Comparison of ENCODE assay signal across 20 cellular contexts in genomic region chr19:53983457-53984289, GRCh38. TPM values are rescaled to one million over a fixed set of nuclear protein-coding genes. Genes with fewer than 3 reads are reported as not detected.
"Had no signal": no experiment of that assay in that cellular context is flagged by ENCODE, and none has a peak within 500 bp of the region (broad histone marks: within the 10 kb centered on the region; RNA-seq: fewer than 3 reads in every experiment).

No MANE protein-coding gene starts in this region.

- H3K4me3 Mint-ChIP-seq: nephron; stimulated activated effector memory CD8-positive, alpha-beta T cell treated with anti-CD3 and anti-CD28 coated beads, Interleukin-12 subunit alpha, Interleukin-12 subunit beta, amount 100 ng/mL, for 72 hours had no signal

- H3K36me3 ChIP-seq: right lobe of liver, tibial artery, upper lobe of left lung, vagina had no signal

- H3K27me3 ChIP-seq: vagina had no signal

- H3K4me3 ChIP-seq: hepatocyte, right lobe of liver, tibial artery had no signal

- FAIRE-seq: islet of Langerhans had no signal

- DNase-seq: effector CD8-positive, alpha-beta T cell; foreskin melanocyte; kidney glomerular epithelial cell; mesendoderm; naive B cell; psoas muscle; retina; right lobe of liver; stimulated activated CD4-positive, alpha-beta T cell treated with anti-CD3 and anti-CD28 coated beads, Interleukin-4, amount 100 ng/mL, for 1 hour; stimulated activated CD8-positive, alpha-beta memory T cell treated with anti-CD3 and anti-CD28 coated beads, Interleukin-4, amount 100 ng/mL, for 48 hours; stimulated activated naive CD8-positive, alpha-beta T cell treated with anti-CD3 and anti-CD28 coated beads, Interleukin-15, Interleukin-2, amounts not matched to agents 100 U/mL and 50 U/mL, for 24 hours; tibial artery; upper lobe of left lung had no signal

- H3K27ac Mint-ChIP-seq: naive B cell; nephron; stimulated activated effector memory CD8-positive, alpha-beta T cell treated with anti-CD3 and anti-CD28 coated beads, Interleukin-12 subunit alpha, Interleukin-12 subunit beta, amount 100 ng/mL, for 72 hours had no signal

RNA-seq across cellular contexts. Expression of gene CACNG6, which starts 7.8 kb away (rescaled TPM):
- total RNA-seq: liver, omental fat pad, right lobe of liver, vagina had no signal

RNA-seq across cellular contexts. Expression of gene CACNG8, which starts 20.9 kb away (rescaled TPM):
- total RNA-seq: liver, omental fat pad, vagina had no signal
